ENCODE assay signal across 12 cellular contexts in the genomic region with DNA sequence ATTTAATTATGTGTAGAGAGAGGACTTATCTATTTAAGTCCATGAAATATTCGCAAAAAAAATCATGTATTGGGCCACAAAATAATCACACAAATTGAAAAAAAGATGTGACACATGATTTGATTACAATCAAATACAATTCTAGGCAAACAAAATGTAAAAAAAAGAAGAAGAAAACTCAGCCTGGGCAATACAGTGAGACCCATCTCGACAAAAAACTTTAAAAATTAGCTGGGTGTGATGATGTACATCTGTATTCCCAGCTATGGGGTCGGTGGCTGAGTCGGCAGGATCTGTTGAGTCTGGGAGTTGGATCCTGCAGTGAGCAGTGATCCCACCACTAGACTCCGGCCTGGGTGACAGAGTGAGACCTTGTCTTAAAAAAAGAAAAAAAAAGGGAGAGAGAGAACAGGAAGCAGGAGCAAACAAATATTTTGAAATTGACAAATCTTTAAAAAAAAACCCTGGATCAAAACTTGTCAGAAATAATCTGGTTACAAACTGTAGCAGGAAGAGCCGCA. TPM values are rescaled to one million over a fixed set of nuclear protein-coding genes. Genes with fewer than 3 reads are reported as not detected.
A peak's percentile ranks its signal among the peaks of the same experiment; 100 is the strongest.
DNase-seq lines count a peak whose midpoint lies in the region; TF ChIP-seq lines count a peak whose summit lies in the region.
"Had no signal": no experiment of that assay in that cellular context is flagged by ENCODE, and none has a peak within 500 bp of the region (broad histone marks: within the 10 kb centered on the region; RNA-seq: fewer than 3 reads in every experiment).

No MANE protein-coding gene starts in this region.

- peaks cover 2 to 13% of the 10 kb centered on the region in 2 donors for H3K4me1 ChIP-seq in esophagus (ENCODE audit: control insufficient read depth in 2 of 2, insufficient read depth in 2 of 2, low read length in 1 of 2)

- peaks cover 10% of the 10 kb centered on the region for H3K4me1 Mint-ChIP-seq in progenitor cell of endocrine pancreas (ENCODE audit: low read depth)

- no peak for DNase-seq in GM12865 (ENCODE audit: low read depth)
- no peak for DNase-seq in RWPE1 (ENCODE audit: low spot score)
- DNase-seq in progenitor cell of endocrine pancreas (ENCODE audit: low spot score, unreplicated experiment), result no peak
- DNase-seq in NK-92 (lab: John Stamatoyannopoulos, UW; ENCODE audit: unreplicated experiment), result no peak
- no peak for DNase-seq in COLO668 (lab: John Stamatoyannopoulos, UW; ENCODE audit: unreplicated experiment)
- DNase-seq in GM19238 (ENCODE audit: insufficient read length, low spot score), result no peak
- no peak for DNase-seq in NCI-H2029 treated with DMSO at 0.1 percent for 48 hours (lab: John Stamatoyannopoulos, UW)
- DNase-seq: NCI-H2081 treated with DMSO at 0.1 percent for 48 hours, small intestine had no signal

- no peaks in the 10 kb centered on the region for H3K36me3 Mint-ChIP-seq in progenitor cell of endocrine pancreas (ENCODE audit: insufficient read depth)

- POLR2A ChIA-PET in RWPE1 (lab: Yijun Ruan, JAX; ENCODE audit: low non-redundant PET), result no interaction called here

- H3K27me3 ChIP-seq in esophagus (ENCODE audit: control insufficient read depth in 1 of 2, insufficient read depth in 2 of 2, low read length in 2 of 2), result no peaks in the 10 kb centered on the region

- peak overlapping the region; percentile 100 for H3K4me3 ChIP-seq in GM12865 (ENCODE audit: low read depth, low read length)
- no peak overlapping the region for H3K4me3 ChIP-seq in esophagus (ENCODE audit: low read depth in 1 of 2, low read length in 2 of 2)

- WGBS in esophagus, 2 donors, result 71 to 74% methylated on average over 6 of the region's 6 CpGs

- H3K27ac ChIP-seq in RWPE1, result peak overlapping the region; percentile 97
- peak overlapping the region; percentile 96 to 99 for H3K27ac ChIP-seq in esophagus (ENCODE audit: low read depth in 2 of 2, low read length in 1 of 2)

- TF ChIP-seq CTCF in GM12865 (IDR thresholded peaks at IDR 0.05; ENCODE audit: insufficient read depth, low read depth, low read length, missing control alignments) (no peak), RWPE1 (conservative IDR thresholded peaks at IDR 0.05; ENCODE audit: low read depth) (no peak), progenitor cell of endocrine pancreas (IDR thresholded peaks at IDR 0.05; ENCODE audit: unreplicated experiment) (no peak)

- H3K27me3 Mint-ChIP-seq in progenitor cell of endocrine pancreas, result peaks cover 39% of the 10 kb centered on the region

- CTCF ChIA-PET in RWPE1 (lab: Yijun Ruan, JAX), result no interaction called here

- peaks cover 0 to 2% of the 10 kb centered on the region in 2 donors for H3K9me3 ChIP-seq in esophagus (ENCODE audit: control insufficient read depth in 2 of 2, insufficient read depth in 1 of 2, low read depth in 1 of 2, low read length in 1 of 2)

- H3K36me3 ChIP-seq in esophagus (ENCODE audit: control insufficient read depth in 2 of 2, insufficient read depth in 2 of 2, low read length in 1 of 2), result no peaks in the 10 kb centered on the region
- H3K36me3 ChIP-seq: cardiac muscle cell had no signal

- peak overlapping the region; percentile 83 for H3K27ac Mint-ChIP-seq in progenitor cell of endocrine pancreas

- no peaks in the 10 kb centered on the region for H3K9me3 Mint-ChIP-seq in progenitor cell of endocrine pancreas (ENCODE audit: low read depth)

- peak overlapping the region; percentile 57 for H3K4me3 Mint-ChIP-seq in progenitor cell of endocrine pancreas (ENCODE audit: low read depth)

RNA-seq across cellular contexts. Expression of gene TYMP, which starts 3.1 kb away (rescaled TPM):
- 10 to 100 TPM; 35.7 to 48.0 TPM for polyA plus RNA-seq in esophagus
- 1.6 and 2.0 TPM in 2 replicates for total RNA-seq in progenitor cell of endocrine pancreas

RNA-seq across cellular contexts. Expression of gene SCO2, which starts 7.5 kb away (rescaled TPM):
- 1 to 10 TPM in 1 of 2 donors, under 1 TPM in 1; 0.61 to 3.2 TPM for polyA plus RNA-seq in esophagus
- 3.7 TPM in 1 of 2 replicates, not detected in the other for total RNA-seq in progenitor cell of endocrine pancreas
- total RNA-seq: cardiac muscle cell had no signal

RNA-seq across cellular contexts. Expression of gene KLHDC7B, which starts 12.8 kb away (rescaled TPM):
- under 1 TPM; 0.12 to 0.14 TPM for polyA plus RNA-seq in esophagus
- total RNA-seq in progenitor cell of endocrine pancreas, result not detected in 2 replicates
- total RNA-seq: G401 had no signal

RNA-seq across cellular contexts. Expression of gene NCAPH2, which starts 24.9 kb away (rescaled TPM):
- polyA plus RNA-seq in esophagus, result 10 to 100 TPM; 32.9 to 35.4 TPM
- 61.6 and 66.5 TPM in 2 replicates for total RNA-seq in progenitor cell of endocrine pancreas

RNA-seq across cellular contexts. Expression of gene LMF2, which starts 25.4 kb away (rescaled TPM):
- polyA plus RNA-seq in esophagus, result 10 to 100 TPM; 44.1 to 64.9 TPM
- 59.0 and 65.5 TPM in 2 replicates for total RNA-seq in progenitor cell of endocrine pancreas
